Comparison of ENCODE assay signal across 9 cellular contexts in the genomic region with DNA sequence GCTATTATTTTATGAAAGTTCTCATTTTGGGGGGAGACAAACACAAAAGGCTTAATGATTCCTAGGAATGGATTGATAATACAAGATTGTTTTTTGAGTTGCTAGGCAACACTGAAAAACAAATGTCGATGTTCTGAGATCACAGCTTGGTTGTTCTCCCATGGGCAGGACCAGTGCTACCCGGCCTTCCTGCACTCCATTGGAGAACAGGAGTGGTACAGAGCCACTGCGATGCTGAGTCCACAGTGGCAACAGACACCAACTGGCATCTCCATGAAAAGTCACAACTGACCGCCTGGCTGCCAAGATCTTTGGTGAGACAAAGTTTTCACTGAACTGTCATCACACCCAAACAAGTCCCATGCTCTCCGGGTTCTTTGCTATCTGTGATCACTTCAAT.
DNase-seq lines count a peak whose midpoint lies in the region; ATAC-seq, FAIRE-seq and TF ChIP-seq lines count a peak whose summit lies in the region.
"Had no signal": no experiment of that assay in that cellular context is flagged by ENCODE, and none has a peak within 500 bp of the region (broad histone marks: within the 10 kb centered on the region; RNA-seq: fewer than 3 reads in every experiment).

No MANE protein-coding gene starts in this region.

- H3K9me3 ChIP-seq in A549 = no peaks in the 10 kb centered on the region

- no peaks in the 10 kb centered on the region for H3K27me3 ChIP-seq in layer of hippocampus (ENCODE audit: control insufficient read depth, insufficient read depth, low read length)

- FAIRE-seq in A549 (lab: Jason Lieb, UNC) = no peak

- no peak overlapping the region for H3K4me2 ChIP-seq in A549

- no peaks in the 10 kb centered on the region for H3K4me1 ChIP-seq in A549

- no peak overlapping the region for H3K4me3 ChIP-seq in A549

- no peak for TF ChIP-seq EP300 in A549 (IDR thresholded peaks at IDR 0.05)

- no peak for TF ChIP-seq CTCF in A549 (IDR thresholded peaks at IDR 0.05)

- 76% methylated on average over 5 of the region's 5 CpGs for WGBS in A549 (ENCODE audit: missing lambda C conversion rate)

- CTCF ChIA-PET in A549 (lab: Yijun Ruan, JAX) = no interaction called here

- no peak for TF ChIP-seq RAD21 in A549 (conservative IDR thresholded peaks at IDR 0.05 in 1 of 2, IDR thresholded peaks at IDR 0.05 in 1 of 2)

- peak; percentile 13 to 59 for DNase-seq in A549 (ENCODE audit: low read depth in 1 of 2, low spot score in 1 of 2)
- DNase-seq in HCEC 1CT = peak; percentile 40
- DNase-seq in dermis microvascular lymphatic vessel endothelial cell (ENCODE audit: low read depth in 2 of 2) = peak; percentile 28 to 65
- no peak for DNase-seq in COLO668 (lab: John Stamatoyannopoulos, UW; ENCODE audit: unreplicated experiment)
- no peak for DNase-seq in NCI-H1436 treated with DMSO at 0.1 percent for 48 hours (lab: John Stamatoyannopoulos, UW)
- DNase-seq in NCI-H510A (lab: John Stamatoyannopoulos, UW) = no peak
- DNase-seq: NCI-H2081 had no signal

- POLR2A ChIA-PET in A549 (lab: Yijun Ruan, JAX) = no interaction called here

- H3K27ac ChIP-seq in A549 = no peak overlapping the region
- peak overlapping the region; percentile 15 for H3K27ac ChIP-seq in layer of hippocampus (ENCODE audit: low read depth, low read length)

- TF ChIP-seq POLR2A in A549 (IDR thresholded peaks at IDR 0.05; ENCODE audit: low read length) = no peak

- ATAC-seq in A549 (peak; percentile 70 to 79; a peak in 5 of 6 replicates), GM21423 (IDR thresholded peaks at IDR 0.05; ENCODE audit: unreplicated experiment) (no peak)

TF ChIP-seq in A549, 52 proteins besides CTCF, POLR2A, EP300 and RAD21:
- TF ChIP-seq JUNB (IDR thresholded peaks at IDR 0.05) (no peak), HDAC2 (IDR thresholded peaks at IDR 0.05) (no peak), MYC (IDR thresholded peaks at IDR 0.05; ENCODE audit: borderline replicate concordance, low read length) (no peak), FOXS1 (CRISPR knock-in tag; IDR thresholded peaks at IDR 0.05) (no peak), CHD4 (IDR thresholded peaks at IDR 0.05; ENCODE audit: borderline replicate concordance) (no peak), TP53 (CRISPR knock-in tag; IDR thresholded peaks at IDR 0.05) (no peak), TFCP2L1 (CRISPR knock-in tag; IDR thresholded peaks at IDR 0.05) (no peak)
- TF ChIP-seq, protein P1, sequence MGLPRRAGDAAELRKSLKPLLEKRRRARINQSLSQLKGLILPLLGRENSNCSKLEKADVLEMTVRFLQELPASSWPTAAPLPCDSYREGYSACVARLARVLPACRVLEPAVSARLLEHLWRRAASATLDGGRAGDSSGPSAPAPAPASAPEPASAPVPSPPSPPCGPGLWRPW (IDR thresholded peaks at IDR 0.05) = no peak

Comparison
In these comparisons a context has a peak if more than half of its experiments do, and no peak if none do; other contexts are left out.
1. DNase-seq: peak in A549 (2 of 2), HCEC 1CT (single experiment) and dermis microvascular lymphatic vessel endothelial cell (2 of 2); none in COLO668 (single experiment), NCI-H1436 treated with DMSO at 0.1 percent for 48 hours (single experiment) and NCI-H510A (single experiment).